In the genomic region with DNA sequence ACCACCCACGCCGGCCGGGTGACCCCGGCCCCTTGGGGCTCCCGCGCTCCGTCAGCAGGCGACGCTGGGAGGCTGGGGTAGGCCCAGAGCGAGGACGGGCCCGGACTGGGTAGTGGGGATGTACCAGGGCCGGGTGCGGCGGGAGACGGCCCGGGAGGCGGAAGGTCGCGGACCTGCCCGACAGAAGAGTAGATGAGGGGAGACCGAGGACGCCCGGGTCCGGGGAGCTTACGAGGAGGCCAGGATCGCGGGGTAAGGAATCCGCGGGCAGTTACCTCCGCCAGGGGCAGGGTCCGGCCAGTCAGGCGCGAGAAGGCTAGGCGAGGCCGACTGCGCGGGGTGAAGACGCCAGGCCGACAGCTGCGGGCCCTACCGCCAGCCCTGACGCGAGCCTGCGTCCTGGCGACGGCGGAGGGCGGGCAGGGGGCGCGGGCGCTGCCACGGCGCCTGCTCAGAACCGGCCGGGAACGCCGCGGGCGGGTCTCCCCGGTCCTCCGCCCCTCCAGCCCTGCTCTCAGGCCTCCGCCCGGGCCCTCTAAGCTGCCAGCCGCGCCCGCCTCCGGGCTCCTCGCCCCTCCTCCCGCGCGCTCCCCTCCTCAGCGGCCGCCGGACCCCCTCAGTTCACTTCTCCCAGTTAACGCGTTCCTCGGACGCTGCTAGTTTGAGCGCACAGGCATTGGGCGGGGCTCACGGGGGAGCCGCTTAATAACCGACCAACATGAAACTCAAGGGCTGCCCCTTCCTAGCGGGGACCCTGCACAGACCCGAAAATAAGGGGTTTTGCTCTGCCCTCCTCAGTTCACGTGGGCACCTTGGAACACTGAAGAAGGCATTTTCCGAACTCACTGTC, we compare ENCODE assay signal across 8 cellular contexts. TPM values are rescaled to one million over a fixed set of nuclear protein-coding genes. Genes with fewer than 3 reads are reported as not detected.
A peak's percentile ranks its signal among the peaks of the same experiment; 100 is the strongest.
DNase-seq lines count a peak whose midpoint lies in the region; ATAC-seq and TF ChIP-seq lines count a peak whose summit lies in the region.

A gene (minus strand): TSS at position 407 of the 850 bp plus-strand sequence. CDS start 1,678 bp downstream, outside the sequence.

- TF ChIP-seq CTCF in A673 (conservative IDR thresholded peaks at IDR 0.05; ENCODE audit: low read depth, low read length) (no peak), activated B cell treated with CpG ODN at 0.5 μM for 24 hours (IDR thresholded peaks at IDR 0.05) (no peak), kidney epithelial cell (IDR thresholded peaks at IDR 0.05; ENCODE audit: insufficient read depth, low read length, poor library complexity, severe bottlenecking) (no peak)

- intact Hi-C loops in A673 (cut with micrococcal nuclease; ENCODE audit: unreplicated experiment) (no loop called here), activated B cell treated with CpG ODN at 0.5 μM for 24 hours (cut with micrococcal nuclease) (loop anchor here (1.0 to 10.0 kb wide), 3 partner anchors 122 to 1007 kb away; a partner anchor contains a TSS)

- ATAC-seq in GM18520 (IDR thresholded peaks at IDR 0.05; ENCODE audit: unreplicated experiment) (peak; percentile 72), HG03045 (IDR thresholded peaks at IDR 0.05; ENCODE audit: unreplicated experiment) (peak; percentile 92), activated B cell treated with CpG ODN at 0.5 μM for 24 hours (ENCODE audit: low read depth) (peak; percentile 89)

- CTCF ChIA-PET in A673 (lab: Charles Lee) (interaction anchor here (0.5 kb wide), 1 partner anchor 471 kb away, joined by 3 read pairs; no protein-coding TSS in a partner anchor), activated B cell treated with CpG ODN at 0.5 μM for 24 hours (lab: Charles Lee) (no interaction called here)

- H3K36me3 ChIP-seq in A673 (ENCODE audit: insufficient read depth, low read length, poor library complexity, severe bottlenecking) (peaks cover 4% of the 10 kb centered on the region), kidney epithelial cell (ENCODE audit: control insufficient read depth, insufficient read depth, low read length) (no peaks in the 10 kb centered on the region)

- peak within 1 kb of the TSS; percentile 91 for H3K4me3 Mint-ChIP-seq in activated B cell treated with CpG ODN at 0.5 μM for 24 hours

- no peaks in the 10 kb centered on the region for H3K27me3 ChIP-seq in A673 (replicated peaks; ENCODE audit: insufficient read depth, low read depth, low read length, poor library complexity)
- H3K27me3 ChIP-seq in kidney epithelial cell (ENCODE audit: control insufficient read depth, insufficient read depth, low read length) = no peaks in the 10 kb centered on the region

- peak; percentile 78 for DNase-seq in A673 (ENCODE audit: low spot score)
- peak; percentile 88 for DNase-seq in NCI-H2196 (lab: John Stamatoyannopoulos, UW; ENCODE audit: unreplicated experiment)
- peak; percentile 72 for DNase-seq in activated B cell treated with CpG ODN at 0.5 μM for 24 hours
- DNase-seq in cerebellum (ENCODE audit: low spot score) = peak; percentile 74
- no peak for DNase-seq in kidney epithelial cell (ENCODE audit: low read depth)
- peak; percentile 81 for DNase-seq in stimulated activated CD4-positive, alpha-beta T cell treated with anti-CD3 and anti-CD28 coated beads, Interleukin-15, amount 100 ng/mL, for 24 hours

- H3K4me1 ChIP-seq in A673 (ENCODE audit: insufficient read depth, low read length, poor library complexity, severe bottlenecking) = no peaks in the 10 kb centered on the region

- H3K4me1 Mint-ChIP-seq in activated B cell treated with CpG ODN at 0.5 μM for 24 hours = peaks cover 8% of the 10 kb centered on the region

- no peaks in the 10 kb centered on the region for H3K36me3 Mint-ChIP-seq in activated B cell treated with CpG ODN at 0.5 μM for 24 hours (ENCODE audit: low read depth)

- no peaks in the 10 kb centered on the region for H3K27me3 Mint-ChIP-seq in activated B cell treated with CpG ODN at 0.5 μM for 24 hours

- H3K27ac ChIP-seq in A673 (ENCODE audit: low read depth, low read length, poor library complexity, severe bottlenecking) = peak within 1 kb of the TSS; percentile 89

- peaks cover under 1% of the 10 kb centered on the region for H3K9me3 Mint-ChIP-seq in activated B cell treated with CpG ODN at 0.5 μM for 24 hours

- peak within 1 kb of the TSS; percentile 76 for H3K27ac Mint-ChIP-seq in activated B cell treated with CpG ODN at 0.5 μM for 24 hours

- H3K4me3 ChIP-seq in A673 (ENCODE audit: low read depth, low read length, poor library complexity, severe bottlenecking) (peak within 1 kb of the TSS; percentile 94), kidney epithelial cell (ENCODE audit: low read depth, low read length) (peak within 1 kb of the TSS; percentile 95)

- no peaks in the 10 kb centered on the region for H3K9me3 ChIP-seq in A673 (ENCODE audit: low read depth, low read length, poor library complexity, severe bottlenecking)

- BruUV-seq in A673 (replicated peaks; lab: Mats Ljungman, UMichigan) = no TSS peak

- POLR2A ChIA-PET in A673 (lab: Charles Lee; ENCODE audit: low non-redundant PET) = interaction anchor here (0.6 kb wide), 1 partner anchor 119 kb away, joined by 22 read pairs; no protein-coding TSS in a partner anchor
- POLR2A ChIA-PET in activated B cell treated with CpG ODN at 0.5 μM for 24 hours (lab: Charles Lee) = interaction anchor here (1.0 to 2.1 kb wide), 3 partner anchors 50 to 130 kb away, joined by 3 to 9 read pairs (median 3); a partner anchor contains a TSS

RNA-seq across cellular contexts. Expression of the gene that starts here (rescaled TPM):
- total RNA-seq in A673 (2021) (21.9 and 29.9 TPM in 2 replicates), activated B cell treated with CpG ODN at 0.5 μM for 24 hours (8.8 and 11.7 TPM in 2 replicates), cerebellum (76.8 TPM), kidney epithelial cell (14.0 and 19.6 TPM in 2 replicates)
